ENCODE assay signal across 8 cellular contexts in the genomic region with DNA sequence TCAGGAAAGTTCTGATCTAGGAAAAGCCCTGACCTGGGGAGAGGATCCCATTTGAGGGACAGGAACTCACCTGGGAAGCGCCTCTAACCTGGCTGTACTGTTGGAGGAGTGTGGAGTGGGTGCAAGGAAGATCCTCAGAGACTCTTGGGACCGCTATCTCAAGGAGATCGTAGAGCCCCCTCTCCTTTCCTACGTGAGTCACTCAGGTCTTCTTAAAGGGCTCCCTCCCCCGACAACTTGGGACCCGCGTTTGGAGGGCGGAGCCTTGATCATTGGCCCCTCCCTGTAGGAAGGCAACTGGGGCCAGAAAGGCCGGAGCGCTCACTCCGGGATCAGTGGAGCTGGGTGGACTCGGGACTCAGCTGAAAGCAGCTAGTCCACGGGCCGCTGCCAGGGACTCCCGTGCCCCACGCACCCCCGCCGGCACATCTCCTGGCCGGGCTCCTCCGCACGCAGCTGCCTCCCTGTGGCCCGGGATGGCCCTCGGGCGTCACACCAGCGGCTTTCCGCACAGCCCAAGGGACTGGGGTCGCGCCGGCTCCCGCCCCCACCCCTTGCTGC. TPM values are rescaled to one million over a fixed set of nuclear protein-coding genes. Genes with fewer than 3 reads are reported as not detected.
DNase-seq lines count a peak whose midpoint lies in the region; ATAC-seq and TF ChIP-seq lines count a peak whose summit lies in the region.

No MANE protein-coding gene starts in this region.

- no peak overlapping the region for H3K27ac Mint-ChIP-seq in activated naive CD4-positive, alpha-beta T cell treated with anti-CD3 and anti-CD28 coated beads, Interleukin-2, amount 10 ng/mL, durations not matched to agents 7 days and 5 days

- CTCF ChIA-PET in activated naive CD4-positive, alpha-beta T cell treated with anti-CD3 and anti-CD28 coated beads, Interleukin-2, amount 10 ng/mL, durations not matched to agents 7 days and 5 days (lab: Charles Lee): interaction anchor here (1.2 to 2.8 kb wide), 10 partner anchors 10 to 234 kb away, joined by 3 to 17 read pairs (median 8); a partner anchor contains a TSS

- H3K4me1 Mint-ChIP-seq in activated naive CD4-positive, alpha-beta T cell treated with anti-CD3 and anti-CD28 coated beads, Interleukin-2, amount 10 ng/mL, durations not matched to agents 7 days and 5 days: peaks cover 28% of the 10 kb centered on the region

- peak overlapping the region; percentile 91 for H3K4me3 ChIP-seq in parathyroid adenoma (ENCODE audit: low read depth, low read length)

- DNase-seq in NCI-H2081 (lab: John Stamatoyannopoulos, UW): peak; percentile 7 to 10
- DNase-seq in NCI-H2081 treated with DMSO at 0.1 percent for 48 hours (lab: John Stamatoyannopoulos, UW): no peak
- peak; percentile 69 for DNase-seq in RKO (ENCODE audit: low spot score)
- DNase-seq in activated naive CD4-positive, alpha-beta T cell treated with anti-CD3 and anti-CD28 coated beads, Interleukin-2, amount 10 ng/mL, durations not matched to agents 7 days and 5 days: peak; percentile 71
- peak; percentile 79 for DNase-seq in Right ventricle myocardium inferior (ENCODE audit: missing footprints)
- no peak for DNase-seq in DMS79 (lab: John Stamatoyannopoulos, UW)

- H3K27me3 Mint-ChIP-seq in activated naive CD4-positive, alpha-beta T cell treated with anti-CD3 and anti-CD28 coated beads, Interleukin-2, amount 10 ng/mL, durations not matched to agents 7 days and 5 days: peaks cover 2% of the 10 kb centered on the region

- no peak for TF ChIP-seq CTCF in parathyroid adenoma (IDR thresholded peaks at IDR 0.05)

- peaks cover 14% of the 10 kb centered on the region for H3K4me1 ChIP-seq in parathyroid adenoma

- no peak overlapping the region for H3K9ac ChIP-seq in parathyroid adenoma

- peak overlapping the region; percentile 87 for H3K4me3 Mint-ChIP-seq in activated naive CD4-positive, alpha-beta T cell treated with anti-CD3 and anti-CD28 coated beads, Interleukin-2, amount 10 ng/mL, durations not matched to agents 7 days and 5 days

- no peaks in the 10 kb centered on the region for H3K27me3 ChIP-seq in parathyroid adenoma (ENCODE audit: control insufficient read depth, insufficient read depth, low read length)

- ATAC-seq in HG03103 (IDR thresholded peaks at IDR 0.05; ENCODE audit: low read depth, unreplicated experiment) (peak; percentile 23), Right ventricle myocardium inferior (peak; percentile 47)

- peak overlapping the region; percentile 94 for H2AFZ ChIP-seq in parathyroid adenoma

- H3K9me3 Mint-ChIP-seq in activated naive CD4-positive, alpha-beta T cell treated with anti-CD3 and anti-CD28 coated beads, Interleukin-2, amount 10 ng/mL, durations not matched to agents 7 days and 5 days: no peaks in the 10 kb centered on the region

- H3K4me2 ChIP-seq in parathyroid adenoma (ENCODE audit: low read length): peak overlapping the region; percentile 94

- H3K79me2 ChIP-seq in parathyroid adenoma: peaks cover 2% of the 10 kb centered on the region

- H3K27ac ChIP-seq in parathyroid adenoma: no peak overlapping the region

- no peaks in the 10 kb centered on the region for H3K9me3 ChIP-seq in parathyroid adenoma (ENCODE audit: control insufficient read depth, low read length)

- peaks cover 16% of the 10 kb centered on the region for H3K36me3 Mint-ChIP-seq in activated naive CD4-positive, alpha-beta T cell treated with anti-CD3 and anti-CD28 coated beads, Interleukin-2, amount 10 ng/mL, durations not matched to agents 7 days and 5 days

- no peaks in the 10 kb centered on the region for H3K36me3 ChIP-seq in parathyroid adenoma (ENCODE audit: control insufficient read depth, insufficient read depth, low read length)

- intact Hi-C loops in Right ventricle myocardium inferior (cut with DNase I): loop anchor here (1.0 to 2.0 kb wide), 4 partner anchors 22 to 78 kb away; a partner anchor contains a TSS

RNA-seq across cellular contexts. Expression of a gene that starts 0.5 kb away (rescaled TPM):
- total RNA-seq in Right ventricle myocardium inferior: 14.1 TPM

RNA-seq across cellular contexts. Expression of a gene that starts 13.2 kb away (rescaled TPM):
- total RNA-seq in Right ventricle myocardium inferior: not detected

RNA-seq across cellular contexts. Expression of a gene that starts 25.3 kb away (rescaled TPM):
- total RNA-seq in Right ventricle myocardium inferior: 1,186 TPM

RNA-seq across cellular contexts. Expression of a gene that starts 27.9 kb away (rescaled TPM):
- total RNA-seq in Right ventricle myocardium inferior: 0.38 TPM

RNA-seq across cellular contexts. Expression of a gene that starts 39.6 kb away (rescaled TPM):
- total RNA-seq in Right ventricle myocardium inferior: 14.9 TPM

Comparison
In these comparisons a context has a peak if more than half of its experiments do, and no peak if none do; other contexts are left out.
1. DNase-seq: peak in NCI-H2081 (2 of 2), RKO (single experiment), activated naive CD4-positive, alpha-beta T cell treated with anti-CD3 and anti-CD28 coated beads, Interleukin-2, amount 10 ng/mL, durations not matched to agents 7 days and 5 days (single experiment) and Right ventricle myocardium inferior (single experiment); none in NCI-H2081 treated with DMSO at 0.1 percent for 48 hours (single experiment) and DMS79 (single experiment).